Comparison of ENCODE assay signal across 14 cellular contexts in genomic region chr2:217203086-217203485, GRCh38.
DNase-seq lines count a peak whose midpoint lies in the region; TF ChIP-seq lines count a peak whose summit lies in the region.
"Had no signal": no experiment of that assay in that cellular context is flagged by ENCODE, and none has a peak within 500 bp of the region (broad histone marks: within the 10 kb centered on the region; RNA-seq: fewer than 3 reads in every experiment).

No MANE protein-coding gene starts in this region.

- no peak overlapping the region for H3K27ac Mint-ChIP-seq in endothelial cell (ENCODE audit: unreplicated experiment)
- H3K27ac Mint-ChIP-seq: B cell; CD8-positive, alpha-beta T cell; H9 had no signal

- no peak for TF ChIP-seq POLR2A in uterus (IDR thresholded peaks at IDR 0.05)

- H2AFZ ChIP-seq in osteoblast (ENCODE audit: low read length): peak overlapping the region; percentile 13

- H3K4me3 ChIP-seq in fibroblast of villous mesenchyme (ENCODE audit: low read depth, low read length) (no peak overlapping the region), osteoblast (ENCODE audit: insufficient read depth, low read length) (no peak overlapping the region), uterus (no peak overlapping the region)
- H3K4me3 ChIP-seq: BLaER1 treated with 17β-estradiol and CSF1 and Interleukin-3, amounts not matched to agents 10 nM and 100 nM; GM12878 had no signal

- H3K79me2 ChIP-seq in osteoblast (ENCODE audit: insufficient read depth, low read length): no peaks in the 10 kb centered on the region

- no peaks in the 10 kb centered on the region for H3K9me3 Mint-ChIP-seq in endothelial cell (ENCODE audit: unreplicated experiment)

- H3K4me1 ChIP-seq in osteoblast (ENCODE audit: insufficient read depth, low read length): peaks cover 7% of the 10 kb centered on the region
- H3K4me1 ChIP-seq in uterus: no peaks in the 10 kb centered on the region

- H3K4me3 Mint-ChIP-seq in endothelial cell (ENCODE audit: unreplicated experiment): no peak overlapping the region
- H3K4me3 Mint-ChIP-seq: B cell; CD8-positive, alpha-beta T cell; H9 had no signal

- peaks cover 23% of the 10 kb centered on the region for H3K4me1 Mint-ChIP-seq in endothelial cell (ENCODE audit: unreplicated experiment)
- H3K4me1 Mint-ChIP-seq: B cell had no signal

- H3K36me3 ChIP-seq in osteoblast (ENCODE audit: insufficient read depth, low read length) (no peaks in the 10 kb centered on the region), uterus (no peaks in the 10 kb centered on the region)
- H3K36me3 ChIP-seq: BLaER1 treated with 17β-estradiol and CSF1 and Interleukin-3, amounts not matched to agents 10 nM and 100 nM had no signal

- peaks cover 1% of the 10 kb centered on the region for H3K9me3 ChIP-seq in osteoblast (ENCODE audit: low read depth, low read length)
- peaks cover 0 to 7% of the 10 kb centered on the region in 2 donors for H3K9me3 ChIP-seq in uterus

- TF ChIP-seq CTCF in fibroblast of villous mesenchyme (IDR thresholded peaks at IDR 0.05; ENCODE audit: insufficient read depth, low read depth, low read length) (no peak), osteoblast (IDR thresholded peaks at IDR 0.05; ENCODE audit: extremely low read depth, low read depth, low read length) (no peak), uterus (IDR thresholded peaks at IDR 0.05) (no peak), endothelial cell (IDR thresholded peaks at IDR 0.05; ENCODE audit: unreplicated experiment) (no peak)

- H3K27ac ChIP-seq in osteoblast (ENCODE audit: low read depth, low read length): no peak overlapping the region
- peak overlapping the region; percentile 8 to 50 for H3K27ac ChIP-seq in uterus
- H3K27ac ChIP-seq: BLaER1 treated with 17β-estradiol and CSF1 and Interleukin-3, amounts not matched to agents 10 nM and 100 nM had no signal

- no peaks in the 10 kb centered on the region for H4K20me1 ChIP-seq in osteoblast (ENCODE audit: insufficient read depth, low read length)

- intact Hi-C loops in uterus (cut with DNase I; ENCODE audit: low total_unique reads): no loop called here

- DNase-seq in amniotic epithelial cell (ENCODE audit: low read depth): peak; percentile 10
- DNase-seq in fibroblast of villous mesenchyme (ENCODE audit: low read depth): peak; percentile 90
- DNase-seq in osteoblast (ENCODE audit: insufficient read length, low spot score, missing footprints): no peak
- no peak for DNase-seq in uterus
- no peak for DNase-seq in middle frontal gyrus (ENCODE audit: extremely low spot score, low spot score)
- DNase-seq in putamen (ENCODE audit: low spot score): no peak
- DNase-seq in endothelial cell (ENCODE audit: low spot score): no peak
- DNase-seq: Calu3; CD8-positive, alpha-beta T cell; DMS79 treated with DMSO at 0.1 percent for 48 hours; H9 had no signal

- H3K27me3 Mint-ChIP-seq in endothelial cell (ENCODE audit: unreplicated experiment): no peaks in the 10 kb centered on the region

- no peak overlapping the region for H3K4me2 ChIP-seq in osteoblast (ENCODE audit: insufficient read depth, low read length)
- H3K4me2 ChIP-seq: BLaER1 treated with 17β-estradiol and CSF1 and Interleukin-3, amounts not matched to agents 10 nM and 100 nM had no signal

- H3K27me3 ChIP-seq in osteoblast (ENCODE audit: insufficient read depth, low read length) (no peaks in the 10 kb centered on the region), uterus (no peaks in the 10 kb centered on the region)

- peaks cover 3% of the 10 kb centered on the region for H3K36me3 Mint-ChIP-seq in endothelial cell (ENCODE audit: low read depth, unreplicated experiment)
- H3K36me3 Mint-ChIP-seq: CD8-positive, alpha-beta T cell had no signal

Comparison
In these comparisons a context has a peak if more than half of its experiments do, and no peak if none do; other contexts are left out.
1. DNase-seq: peak in amniotic epithelial cell (single experiment) and fibroblast of villous mesenchyme (single experiment); none in osteoblast (single experiment), uterus (0 of 2), middle frontal gyrus (single experiment), putamen (single experiment) and endothelial cell (single experiment).